1 cellular context compared by ENCODE assay signal in genomic region chr19:15587663-15588062, GRCh38.
TF ChIP-seq lines count a peak whose summit lies in the region.

No MANE protein-coding gene starts in this region.

TF ChIP-seq in K562, 482 proteins besides CTCF, POLR2A, EP300 and RAD21 (continued from another document):
- no peak for TF ChIP-seq TRIM25 (IDR thresholded peaks at IDR 0.05; ENCODE audit: borderline replicate concordance)
- no peak for TF ChIP-seq CXXC5 (CRISPR knock-in tag; IDR thresholded peaks at IDR 0.05)
- TF ChIP-seq MTA2 (IDR thresholded peaks at IDR 0.05; ENCODE audit: low read depth): no peak
- TF ChIP-seq POLR2H (tag; IDR thresholded peaks at IDR 0.05; ENCODE audit: low read depth): no peak
- peak; percentile 7 for TF ChIP-seq ZFP36 (IDR thresholded peaks at IDR 0.05; ENCODE audit: low read depth, low read length, partially characterized antibody)
- TF ChIP-seq USF2 (CRISPR knock-in tag; IDR thresholded peaks at IDR 0.05): no peak
- TF ChIP-seq HNRNPLL (IDR thresholded peaks at IDR 0.05; ENCODE audit: low read depth, low read length, poor library complexity, severe bottlenecking): no peak
- no peak for TF ChIP-seq KAT8 (IDR thresholded peaks at IDR 0.05; ENCODE audit: low read depth)
- TF ChIP-seq FIP1L1 (IDR thresholded peaks at IDR 0.05; ENCODE audit: low read depth, low read length, poor library complexity, severe bottlenecking): no peak
- no peak for TF ChIP-seq TCF15 (CRISPR knock-in tag; IDR thresholded peaks at IDR 0.05)
- no peak for TF ChIP-seq RBM39 (optimal IDR thresholded peaks at IDR 0.05; ENCODE audit: low read depth, low read length)
- TF ChIP-seq TCFL5 (CRISPR knock-in tag; conservative IDR thresholded peaks at IDR 0.05): no peak
- no peak for TF ChIP-seq BHLHE40 (IDR thresholded peaks at IDR 0.05; ENCODE audit: low read length)
- TF ChIP-seq FOXP1 (CRISPR knock-in tag; IDR thresholded peaks at IDR 0.05): no peak
TF ChIP-seq in K562: peak in this region for 3.
